In the genomic region with DNA sequence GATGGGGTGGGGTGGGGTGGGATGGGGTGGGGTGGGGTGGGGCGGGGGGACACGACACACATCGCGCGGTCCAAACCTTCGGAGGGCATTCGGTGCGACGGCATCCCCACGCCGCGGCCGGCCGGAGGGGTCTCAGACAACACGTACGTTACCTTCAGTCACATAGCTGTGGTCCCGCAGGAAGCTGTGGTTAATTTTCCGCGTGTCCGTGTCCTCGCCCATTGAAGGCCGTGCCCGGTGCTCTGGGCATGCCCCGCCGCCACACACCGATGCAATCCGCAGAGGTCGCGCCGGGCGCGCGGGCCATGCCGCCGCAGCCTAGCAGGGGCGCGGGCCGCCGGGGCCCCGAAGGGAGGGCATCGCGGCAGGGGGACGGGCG, we compare ENCODE assay signal across 12 cellular contexts. TPM values are rescaled to one million over a fixed set of nuclear protein-coding genes. Genes with fewer than 3 reads are reported as not detected.
A peak's percentile ranks its signal among the peaks of the same experiment; 100 is the strongest.
DNase-seq lines count a peak whose midpoint lies in the region; ATAC-seq and TF ChIP-seq lines count a peak whose summit lies in the region.
"Had no signal": no experiment of that assay in that cellular context is flagged by ENCODE, and none has a peak within 500 bp of the region (broad histone marks: within the 10 kb centered on the region; RNA-seq: fewer than 3 reads in every experiment).

No MANE protein-coding gene starts in this region.

- intact Hi-C loops in upper lobe of right lung (cut with DNase I), result no loop called here

- peak; percentile 1 for DNase-seq in ACHN
- DNase-seq in GM23338 (ENCODE audit: low spot score), result no peak
- no peak for DNase-seq in HCEC 1CT
- DNase-seq in upper lobe of right lung, result no peak
- no peak for DNase-seq in UCSD-AML1 (lab: John Stamatoyannopoulos, UW; ENCODE audit: unreplicated experiment)
- DNase-seq: activated naive CD4-positive, alpha-beta T cell treated with anti-CD3 and anti-CD28 coated beads for 36 hours; CD4-positive, CD25-positive, alpha-beta regulatory T cell had no signal

- peaks cover 17% of the 10 kb centered on the region for H3K4me1 Mint-ChIP-seq in GM23338

- no peaks in the 10 kb centered on the region for H3K9me3 ChIP-seq in neural cell (ENCODE audit: low read length)
- no peaks in the 10 kb centered on the region for H3K9me3 ChIP-seq in upper lobe of right lung

- H4K20me1 ChIP-seq in GM23338 (replicated peaks; ENCODE audit: insufficient read depth), result no peaks in the 10 kb centered on the region
- H4K20me1 ChIP-seq in neural cell (ENCODE audit: insufficient read depth), result no peaks in the 10 kb centered on the region

- H3K4me2 ChIP-seq in GM23338, result peak overlapping the region; percentile 85; the same call in 1 of the 2 replicates
- no peak overlapping the region for H3K4me2 ChIP-seq in neural cell (ENCODE audit: low read length)

- peaks cover 53% of the 10 kb centered on the region for H3K27me3 Mint-ChIP-seq in GM23338 (ENCODE audit: insufficient read depth, low read depth, poor library complexity)

- H3K36me3 Mint-ChIP-seq in GM23338 (ENCODE audit: low read depth), result no peaks in the 10 kb centered on the region
- H3K36me3 Mint-ChIP-seq: CD4-positive, CD25-positive, alpha-beta regulatory T cell had no signal

- in situ Hi-C loops in ACHN (cut with HindIII; ENCODE audit: low pct_ligation_motif_present, low pct_unique_long_range_greater_than_20kb, low sequenced_read_pairs), result no loop called here

- peak overlapping the region; percentile 67 for H3K4me3 ChIP-seq in GM23338
- peak overlapping the region; percentile 87 for H3K4me3 ChIP-seq in neural cell (ENCODE audit: low read length)
- no peak overlapping the region for H3K4me3 ChIP-seq in upper lobe of right lung
- H3K4me3 ChIP-seq: SK-N-MC had no signal

- H3K4me3 Mint-ChIP-seq in GM23338, result peak overlapping the region; percentile 48; the same call in 2 of the 3 replicates

- H3K79me2 ChIP-seq in GM23338 (replicated peaks; ENCODE audit: insufficient read depth), result no peaks in the 10 kb centered on the region
- H3K79me2 ChIP-seq in neural cell (replicated peaks; ENCODE audit: insufficient read depth, low read length), result no peaks in the 10 kb centered on the region

- peak overlapping the region; percentile 78 for H3K9ac ChIP-seq in neural cell (ENCODE audit: low read length)

- H3K36me3 ChIP-seq in GM23338 (ENCODE audit: insufficient read depth) (no peaks in the 10 kb centered on the region), neural cell (ENCODE audit: insufficient read depth, low read length) (no peaks in the 10 kb centered on the region), upper lobe of right lung (no peaks in the 10 kb centered on the region)

- H3K27ac ChIP-seq in GM23338 (ENCODE audit: low read depth) (no peak overlapping the region), cingulate gyrus (ENCODE audit: low read depth, low read length) (peak overlapping the region; percentile 93), neural cell (ENCODE audit: low read length) (no peak overlapping the region), upper lobe of right lung (no peak overlapping the region)
- H3K27ac ChIP-seq: SK-N-MC had no signal

- TF ChIP-seq CTCF in GM23338 (conservative IDR thresholded peaks at IDR 0.05; ENCODE audit: low read depth in 2 of 2), result no peak
- no peak for TF ChIP-seq CTCF in neural cell (IDR thresholded peaks at IDR 0.05; ENCODE audit: poor library complexity, severe bottlenecking)
- TF ChIP-seq CTCF in upper lobe of right lung (IDR thresholded peaks at IDR 0.05), result no peak

- peak; percentile 3; the same call in 2 of the 3 replicates for ATAC-seq in GM23338
- no peak for ATAC-seq in upper lobe of right lung
- no peak for ATAC-seq in esophagus mucosa

- no peak for TF ChIP-seq RAD21 in neural cell (conservative IDR thresholded peaks at IDR 0.05)

- no peak for TF ChIP-seq EP300 in neural cell (conservative IDR thresholded peaks at IDR 0.05; ENCODE audit: poor library complexity, severe bottlenecking)

- H3K9me2 ChIP-seq in GM23338 (ENCODE audit: insufficient read depth) (no peaks in the 10 kb centered on the region), neural cell (ENCODE audit: insufficient read depth, low read length) (no peaks in the 10 kb centered on the region)

- H2AFZ ChIP-seq in GM23338 (no peak overlapping the region), neural cell (ENCODE audit: low read depth, low read length) (no peak overlapping the region)

- H3K4me1 ChIP-seq in GM23338 (ENCODE audit: insufficient read depth) (peaks cover 15% of the 10 kb centered on the region), upper lobe of right lung (peaks cover 6% of the 10 kb centered on the region)

- peaks cover 58% of the 10 kb centered on the region for H3K27me3 ChIP-seq in GM23338 (ENCODE audit: insufficient read depth)
- H3K27me3 ChIP-seq in neural cell (ENCODE audit: insufficient read depth, low read depth, low read length), result peaks cover 47% of the 10 kb centered on the region
- peaks cover 58% of the 10 kb centered on the region for H3K27me3 ChIP-seq in upper lobe of right lung

- H3F3A ChIP-seq in GM23338 (replicated peaks; ENCODE audit: low read depth) (no peaks in the 10 kb centered on the region), neural cell (ENCODE audit: insufficient read depth, low read length, poor library complexity, severe bottlenecking) (no peaks in the 10 kb centered on the region)

- no peaks in the 10 kb centered on the region; the same call in 2 of the 3 replicates for H3K9me3 Mint-ChIP-seq in GM23338
- H3K9me3 Mint-ChIP-seq: activated naive CD4-positive, alpha-beta T cell treated with anti-CD3 and anti-CD28 coated beads for 36 hours had no signal

- no peak overlapping the region for H3K27ac Mint-ChIP-seq in GM23338
- H3K27ac Mint-ChIP-seq: activated naive CD4-positive, alpha-beta T cell treated with anti-CD3 and anti-CD28 coated beads for 36 hours; CD4-positive, CD25-positive, alpha-beta regulatory T cell had no signal

TF ChIP-seq in GM23338, 12 proteins besides CTCF, POLR2A, EP300 and RAD21:
- TF ChIP-seq EZH2 (IDR thresholded peaks at IDR 0.05; ENCODE audit: low read depth, unreplicated experiment), result no peak
- TF ChIP-seq EZH2phosphoT487 (IDR thresholded peaks at IDR 0.05; ENCODE audit: unreplicated experiment), result peak; percentile 45

TF ChIP-seq in neural cell, 6 proteins besides CTCF, POLR2A, EP300 and RAD21:
- TF ChIP-seq POLR2AphosphoS5 (IDR thresholded peaks at IDR 0.05) (no peak), EZH2 (IDR thresholded peaks at IDR 0.05; ENCODE audit: borderline replicate concordance, insufficient read depth, low read length, poor library complexity, severe bottlenecking) (no peak), MXI1 (conservative IDR thresholded peaks at IDR 0.05; ENCODE audit: poor library complexity, severe bottlenecking) (no peak), SMC3 (conservative IDR thresholded peaks at IDR 0.05; ENCODE audit: poor library complexity) (no peak), TAF1 (IDR thresholded peaks at IDR 0.05; ENCODE audit: low read depth) (no peak)
- TF ChIP-seq, protein P1, sequence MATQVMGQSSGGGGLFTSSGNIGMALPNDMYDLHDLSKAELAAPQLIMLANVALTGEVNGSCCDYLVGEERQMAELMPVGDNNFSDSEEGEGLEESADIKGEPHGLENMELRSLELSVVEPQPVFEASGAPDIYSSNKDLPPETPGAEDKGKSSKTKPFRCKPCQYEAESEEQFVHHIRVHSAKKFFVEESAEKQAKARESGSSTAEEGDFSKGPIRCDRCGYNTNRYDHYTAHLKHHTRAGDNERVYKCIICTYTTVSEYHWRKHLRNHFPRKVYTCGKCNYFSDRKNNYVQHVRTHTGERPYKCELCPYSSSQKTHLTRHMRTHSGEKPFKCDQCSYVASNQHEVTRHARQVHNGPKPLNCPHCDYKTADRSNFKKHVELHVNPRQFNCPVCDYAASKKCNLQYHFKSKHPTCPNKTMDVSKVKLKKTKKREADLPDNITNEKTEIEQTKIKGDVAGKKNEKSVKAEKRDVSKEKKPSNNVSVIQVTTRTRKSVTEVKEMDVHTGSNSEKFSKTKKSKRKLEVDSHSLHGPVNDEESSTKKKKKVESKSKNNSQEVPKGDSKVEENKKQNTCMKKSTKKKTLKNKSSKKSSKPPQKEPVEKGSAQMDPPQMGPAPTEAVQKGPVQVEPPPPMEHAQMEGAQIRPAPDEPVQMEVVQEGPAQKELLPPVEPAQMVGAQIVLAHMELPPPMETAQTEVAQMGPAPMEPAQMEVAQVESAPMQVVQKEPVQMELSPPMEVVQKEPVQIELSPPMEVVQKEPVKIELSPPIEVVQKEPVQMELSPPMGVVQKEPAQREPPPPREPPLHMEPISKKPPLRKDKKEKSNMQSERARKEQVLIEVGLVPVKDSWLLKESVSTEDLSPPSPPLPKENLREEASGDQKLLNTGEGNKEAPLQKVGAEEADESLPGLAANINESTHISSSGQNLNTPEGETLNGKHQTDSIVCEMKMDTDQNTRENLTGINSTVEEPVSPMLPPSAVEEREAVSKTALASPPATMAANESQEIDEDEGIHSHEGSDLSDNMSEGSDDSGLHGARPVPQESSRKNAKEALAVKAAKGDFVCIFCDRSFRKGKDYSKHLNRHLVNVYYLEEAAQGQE (IDR thresholded peaks at IDR 0.05; ENCODE audit: borderline replicate concordance), result no peak
TF ChIP-seq in neural cell: peak in this region for 0.

RNA-seq across cellular contexts. Expression of a gene that starts 0.4 kb away (rescaled TPM):
- 7.6 and 9.2 TPM in 2 replicates for total RNA-seq in GM23338 (2014; rRNA removed; shearing (Covaris generic))
- polyA plus RNA-seq in GM23338 (2016; fragmentation: Nextera tagmentation; extraction: Ambion mirVana) (0.77 and 1.3 TPM in 2 replicates), neural cell (34.4 and 41.2 TPM in 2 replicates)
- polyA minus RNA-seq in neural cell, result 73.6 and 75.0 TPM in 2 replicates
- total RNA-seq in upper lobe of right lung (0.09 TPM), esophagus mucosa (65.7 TPM)
- total RNA-seq: activated naive CD4-positive, alpha-beta T cell treated with anti-CD3 and anti-CD28 coated beads for 36 hours; CD4-positive, CD25-positive, alpha-beta regulatory T cell; fibroblast of villous mesenchyme had no signal
- polyA plus RNA-seq: CD4-positive, CD25-positive, alpha-beta regulatory T cell had no signal
